ENCODE assay signal across 29 cellular contexts in genomic region chr10:11576092-11576809, GRCh38.
"Had no signal": no experiment of that assay in that cellular context is flagged by ENCODE, and none has a peak within 500 bp of the region (broad histone marks: within the 10 kb centered on the region; RNA-seq: fewer than 3 reads in every experiment).

No MANE protein-coding gene starts in this region.

- DNase-seq: activated CD4-positive, alpha-beta memory T cell treated with anti-CD3 and anti-CD28 coated beads, Interleukin-2, amount 10 ng/mL, durations not matched to agents 7 days and 5 days; activated CD4-positive, alpha-beta T cell treated with anti-CD3 and anti-CD28 coated beads, Interleukin-2, amount 10 ng/mL, durations not matched to agents 7 days and 5 days; activated CD4-positive, CD25-positive, alpha-beta regulatory T cell treated with anti-CD3 and anti-CD28 coated beads, Interleukin-2, amount 50 U/mL, for 72 hours; activated CD8-positive, alpha-beta memory T cell treated with anti-CD3 and anti-CD28 coated beads, Interleukin-2, amount 50 U/mL, for 48 hours; activated gamma-delta T cell; activated T-cell treated with anti-CD3 and anti-CD28 coated beads, Interleukin-2, amount 50 U/mL, for 24 hours; central memory CD4-positive, alpha-beta T cell; foreskin keratinocyte; heart left ventricle; kidney glomerular epithelial cell; lower lobe of right lung; mucosa of descending colon; nephron progenitor cell; ovary; stimulated activated CD4-positive, alpha-beta T cell treated with anti-CD3 and anti-CD28 coated beads, Interleukin-12 subunit alpha, Interleukin-12 subunit beta, amount 100 ng/mL, for 4 hours; stimulated activated CD4-positive, alpha-beta T cell treated with anti-CD3 and anti-CD28 coated beads, Interleukin-4, amount 100 ng/mL, for 24 hours; stomach; thyroid gland; upper lobe of right lung had no signal

- H3K36me3 ChIP-seq: breast epithelium, heart left ventricle, lower lobe of right lung, neutrophil, ovary, stomach, thyroid gland, upper lobe of right lung had no signal

- H3K9me3 ChIP-seq: breast epithelium, lower lobe of right lung, mucosa of descending colon, neutrophil, ovary, stomach, thyroid gland, upper lobe of right lung had no signal

- H3K27ac Mint-ChIP-seq: activated CD4-positive, alpha-beta memory T cell treated with anti-CD3 and anti-CD28 coated beads, Interleukin-2, amount 10 ng/mL, durations not matched to agents 7 days and 5 days; activated CD4-positive, alpha-beta T cell treated with anti-CD3 and anti-CD28 coated beads, Interleukin-2, amount 10 ng/mL, durations not matched to agents 7 days and 5 days; activated naive CD4-positive, alpha-beta T cell treated with anti-CD3 and anti-CD28 coated beads, Interleukin-2, amount 50 U/mL, for 72 hours; activated T-cell treated with anti-CD3 and anti-CD28 coated beads, Interleukin-2, amount 50 U/mL, for 24 hours; progenitor cell of endocrine pancreas; stimulated activated effector memory CD8-positive, alpha-beta T cell treated with anti-CD3 and anti-CD28 coated beads, Interleukin-12 subunit alpha, Interleukin-12 subunit beta, amount 100 ng/mL, for 72 hours had no signal

- H3K9me3 Mint-ChIP-seq: activated CD4-positive, alpha-beta memory T cell treated with anti-CD3 and anti-CD28 coated beads, Interleukin-2, amount 10 ng/mL, durations not matched to agents 7 days and 5 days; activated CD4-positive, alpha-beta T cell treated with anti-CD3 and anti-CD28 coated beads, Interleukin-2, amount 10 ng/mL, durations not matched to agents 7 days and 5 days; activated naive CD4-positive, alpha-beta T cell treated with anti-CD3 and anti-CD28 coated beads, Interleukin-2, amount 50 U/mL, for 72 hours; activated T-cell treated with anti-CD3 and anti-CD28 coated beads, Interleukin-2, amount 50 U/mL, for 24 hours; stimulated activated effector memory CD8-positive, alpha-beta T cell treated with anti-CD3 and anti-CD28 coated beads, Interleukin-12 subunit alpha, Interleukin-12 subunit beta, amount 100 ng/mL, for 72 hours had no signal

- FAIRE-seq: endothelial cell of umbilical vein had no signal

- H3K36me3 Mint-ChIP-seq: activated naive CD4-positive, alpha-beta T cell treated with anti-CD3 and anti-CD28 coated beads, Interleukin-2, amount 50 U/mL, for 72 hours; stimulated activated effector memory CD8-positive, alpha-beta T cell treated with anti-CD3 and anti-CD28 coated beads, Interleukin-12 subunit alpha, Interleukin-12 subunit beta, amount 100 ng/mL, for 72 hours had no signal

- H3K4me3 ChIP-seq: breast epithelium, heart left ventricle, lower lobe of right lung, mucosa of descending colon, ovary, skin epidermis, stomach, thyroid gland, upper lobe of right lung had no signal

- H3K4me3 Mint-ChIP-seq: activated CD4-positive, alpha-beta memory T cell treated with anti-CD3 and anti-CD28 coated beads, Interleukin-2, amount 10 ng/mL, durations not matched to agents 7 days and 5 days; activated CD4-positive, alpha-beta T cell treated with anti-CD3 and anti-CD28 coated beads, Interleukin-2, amount 10 ng/mL, durations not matched to agents 7 days and 5 days; activated T-cell treated with anti-CD3 and anti-CD28 coated beads, Interleukin-2, amount 50 U/mL, for 24 hours; nephron progenitor cell; stimulated activated effector memory CD8-positive, alpha-beta T cell treated with anti-CD3 and anti-CD28 coated beads, Interleukin-12 subunit alpha, Interleukin-12 subunit beta, amount 100 ng/mL, for 72 hours had no signal

- ATAC-seq: activated naive CD4-positive, alpha-beta T cell treated with anti-CD3 and anti-CD28 coated beads, Interleukin-2, amount 50 U/mL, for 72 hours; esophagus mucosa; foreskin keratinocyte; heart left ventricle; left lobe of liver; mucosa of descending colon; sciatic nerve; stimulated activated effector memory CD8-positive, alpha-beta T cell treated with anti-CD3 and anti-CD28 coated beads, Interleukin-12 subunit alpha, Interleukin-12 subunit beta, amount 100 ng/mL, for 72 hours; upper lobe of right lung had no signal

- H3K27ac ChIP-seq: breast epithelium, foreskin keratinocyte, heart left ventricle, lower lobe of right lung, neutrophil, ovary, skin epidermis, stomach, thyroid gland, upper lobe of right lung had no signal

- H3K4me1 ChIP-seq: breast epithelium, foreskin keratinocyte, thyroid gland had no signal

- H3K27me3 ChIP-seq: breast epithelium, foreskin keratinocyte, heart left ventricle, neutrophil, ovary, stomach, thyroid gland, upper lobe of right lung had no signal

- H3K27me3 Mint-ChIP-seq: progenitor cell of endocrine pancreas had no signal
